ENCODE assay signal across 22 cellular contexts in the genomic region with DNA sequence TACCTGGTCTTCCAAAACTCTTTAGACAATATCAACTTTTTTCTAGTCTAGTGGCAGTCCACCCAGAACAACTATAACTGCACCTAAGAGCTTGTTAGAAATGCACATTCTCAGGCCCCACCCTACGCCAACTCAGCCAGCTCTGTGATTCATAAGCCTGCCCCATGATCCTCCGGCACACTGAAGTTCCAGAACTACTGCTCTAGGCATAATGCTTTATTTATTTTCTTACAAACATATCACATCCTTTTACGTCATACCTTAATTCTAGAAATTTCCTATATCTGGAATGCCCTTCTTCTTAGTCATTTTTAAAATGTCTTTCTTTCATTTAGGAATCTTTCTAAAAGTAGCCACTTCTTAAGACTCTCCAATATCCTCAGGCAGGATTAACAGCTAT.
DNase-seq lines count a peak whose midpoint lies in the region; ATAC-seq and TF ChIP-seq lines count a peak whose summit lies in the region.
"Had no signal": no experiment of that assay in that cellular context is flagged by ENCODE, and none has a peak within 500 bp of the region (broad histone marks: within the 10 kb centered on the region; RNA-seq: fewer than 3 reads in every experiment).

No MANE protein-coding gene starts in this region.

- no peaks in the 10 kb centered on the region for H3K27me3 ChIP-seq in ACC112 (ENCODE audit: insufficient read depth, low read length)
- H3K27me3 ChIP-seq in brain microvascular endothelial cell (replicated peaks) = no peaks in the 10 kb centered on the region
- H3K27me3 ChIP-seq: neutrophil, transverse colon had no signal

- peaks cover 25% of the 10 kb centered on the region for H3K4me1 ChIP-seq in ACC112 (ENCODE audit: control insufficient read depth, insufficient read depth, low read length, unreplicated experiment)
- H3K4me1 ChIP-seq: SJCRH30, transverse colon had no signal

- H3K4me1 Mint-ChIP-seq in HFFc6 (ENCODE audit: low read depth) (peaks cover 30% of the 10 kb centered on the region), T-cell (no peaks in the 10 kb centered on the region)

- H3K36me3 Mint-ChIP-seq in HFFc6 (ENCODE audit: low read depth) (peaks cover 8% of the 10 kb centered on the region), T-cell (no peaks in the 10 kb centered on the region)

- H3K9me3 Mint-ChIP-seq in HFFc6 = no peaks in the 10 kb centered on the region
- peaks cover 0 to 15% (median 3%) of the 10 kb centered on the region in 3 donors for H3K9me3 Mint-ChIP-seq in T-cell

- H3K4me3 Mint-ChIP-seq in HFFc6 = peak overlapping the region; percentile 44; the same call in 1 of the 2 replicates
- no peak overlapping the region for H3K4me3 Mint-ChIP-seq in T-cell
- H3K4me3 Mint-ChIP-seq: CD4-positive, alpha-beta T cell had no signal

- in situ Hi-C loops in brain microvascular endothelial cell (cut with HindIII; ENCODE audit: low pct_ligation_motif_present, low sequenced_read_pairs) = no loop called here

- TF ChIP-seq CTCF in HFFc6 (IDR thresholded peaks at IDR 0.05) = no peak
- no peak for TF ChIP-seq CTCF in brain microvascular endothelial cell (IDR thresholded peaks at IDR 0.05; ENCODE audit: low read depth, low read length, missing control alignments)
- no peak for TF ChIP-seq CTCF in fibroblast of the aortic adventitia (IDR thresholded peaks at IDR 0.05; ENCODE audit: insufficient read depth, low read length)

- H3K27me3 Mint-ChIP-seq in HFFc6 (ENCODE audit: insufficient read depth) (0 out of 2 replicates have a peak, but pooled peaks cover 2% of the 10 kb centered on the region), T-cell (no peaks in the 10 kb centered on the region)
- H3K27me3 Mint-ChIP-seq: CD4-positive, alpha-beta T cell had no signal

- H3K36me3 ChIP-seq in ACC112 (ENCODE audit: insufficient read depth, low read length) (no peaks in the 10 kb centered on the region), brain microvascular endothelial cell (replicated peaks) (no peaks in the 10 kb centered on the region)
- H3K36me3 ChIP-seq: neutrophil, SJCRH30, transverse colon had no signal

- peak overlapping the region; percentile 72 for H3K27ac Mint-ChIP-seq in HFFc6
- no peak overlapping the region for H3K27ac Mint-ChIP-seq in T-cell
- H3K27ac Mint-ChIP-seq: CD4-positive, alpha-beta T cell had no signal

- H3K79me2 ChIP-seq in ACC112 (ENCODE audit: control insufficient read depth, insufficient read depth, low read length, unreplicated experiment) = no peaks in the 10 kb centered on the region

- H3K4me3 ChIP-seq in ACC112 (ENCODE audit: low read depth, low read length) = no peak overlapping the region
- H3K4me3 ChIP-seq in brain microvascular endothelial cell (ENCODE audit: low read depth, low read length) = no peak overlapping the region
- no peak overlapping the region for H3K4me3 ChIP-seq in fibroblast of the aortic adventitia (ENCODE audit: low read depth, low read length)
- H3K4me3 ChIP-seq: K562, SJCRH30, transverse colon had no signal

- POLR2A ChIA-PET in T-cell (lab: Charles Lee) = no interaction called here

- CTCF ChIA-PET in T-cell (lab: Charles Lee) = no interaction called here

- peak; percentile 67 for DNase-seq in HFFc6
- DNase-seq in brain microvascular endothelial cell = peak; percentile 61
- peak; percentile 85 for DNase-seq in fibroblast of the aortic adventitia (ENCODE audit: low read depth)
- DNase-seq in T-cell = no peak
- DNase-seq in activated CD8-positive, alpha-beta memory T cell treated with anti-CD3 and anti-CD28 coated beads, Interleukin-2, amount 50 U/mL, for 48 hours = no peak
- DNase-seq in activated effector memory CD4-positive, alpha-beta T cell treated with Interleukin-2 at 50 U/mL for 16 hours = no peak
- DNase-seq: activated CD4-positive, CD25-positive, alpha-beta regulatory T cell; activated CD8-positive, alpha-beta memory T cell treated with anti-CD3 and anti-CD28 coated beads for 24 hours; CD4-positive, alpha-beta T cell; cerebellar nuclear complex; DND-41; NCI-H2029; NCI-H510A; right cardiac atrium; SJCRH30; stimulated activated naive CD8-positive, alpha-beta T cell treated with anti-CD3 and anti-CD28 coated beads, Interleukin-15, Interleukin-2, amounts not matched to agents 100 U/mL and 50 U/mL, for 24 hours; transverse colon had no signal

- H3K27ac ChIP-seq in ACC112 (ENCODE audit: low read depth, low read length) = peak overlapping the region; percentile 85
- no peak overlapping the region for H3K27ac ChIP-seq in brain microvascular endothelial cell
- H3K27ac ChIP-seq: HL-60, neutrophil, SJCRH30, transverse colon had no signal

- ATAC-seq in T-cell (replicated peaks in 1 of 4) = no peak
- no peak for ATAC-seq in GM21423 (IDR thresholded peaks at IDR 0.05; ENCODE audit: unreplicated experiment)
- ATAC-seq: K562; right cardiac atrium; stimulated activated naive CD8-positive, alpha-beta T cell treated with anti-CD3 and anti-CD28 coated beads, Interleukin-15, Interleukin-2, amounts not matched to agents 100 U/mL and 50 U/mL, for 24 hours had no signal

- H2AFZ ChIP-seq in ACC112 (ENCODE audit: low read length, unreplicated experiment) = no peak overlapping the region

Comparison
In these comparisons a context has a peak if more than half of its experiments do, and no peak if none do; other contexts are left out.
1. DNase-seq: peak in HFFc6 (single experiment), brain microvascular endothelial cell (single experiment) and fibroblast of the aortic adventitia (single experiment); none in T-cell (0 of 34), activated CD8-positive, alpha-beta memory T cell treated with anti-CD3 and anti-CD28 coated beads, Interleukin-2, amount 50 U/mL, for 48 hours (single experiment) and activated effector memory CD4-positive, alpha-beta T cell treated with Interleukin-2 at 50 U/mL for 16 hours (single experiment).